In genomic region chr3:112360574-112360973, GRCh38 we compare ENCODE assay signal across 21 cellular contexts. TPM values are rescaled to one million over a fixed set of nuclear protein-coding genes. Genes with fewer than 3 reads are reported as not detected.
DNase-seq lines count a peak whose midpoint lies in the region; ATAC-seq and TF ChIP-seq lines count a peak whose summit lies in the region.
"Had no signal": no experiment of that assay in that cellular context is flagged by ENCODE, and none has a peak within 500 bp of the region (broad histone marks: within the 10 kb centered on the region; RNA-seq: fewer than 3 reads in every experiment).

No MANE protein-coding gene starts in this region.

- H3K27ac Mint-ChIP-seq in progenitor cell of endocrine pancreas: peak overlapping the region; percentile 38
- H3K27ac Mint-ChIP-seq in activated naive CD4-positive, alpha-beta T cell treated with anti-CD3 and anti-CD28 coated beads, Interleukin-2, amount 10 ng/mL, durations not matched to agents 7 days and 5 days: no peak overlapping the region
- H3K27ac Mint-ChIP-seq in activated T-helper 2 cell treated with anti-CD3 and anti-CD28 coated beads, Interferon-gamma antibody, Interleukin-2, Interleukin-4, amounts not matched to agents 10 μg/mL and 5 μg/mL and 100 μg/mL, durations not matched to agents 14 hours and 24 hours and 36 hours: no peak overlapping the region
- H3K27ac Mint-ChIP-seq: activated CD4-positive, alpha-beta T cell treated with anti-CD3 and anti-CD28 coated beads for 36 hours had no signal

- peak in 1 of 2 donors; percentile 42 for TF ChIP-seq POLR2A in heart left ventricle (IDR thresholded peaks at IDR 0.05)

- H3K4me3 Mint-ChIP-seq in progenitor cell of endocrine pancreas (ENCODE audit: low read depth): no peak overlapping the region
- no peak overlapping the region for H3K4me3 Mint-ChIP-seq in activated naive CD4-positive, alpha-beta T cell treated with anti-CD3 and anti-CD28 coated beads, Interleukin-2, amount 10 ng/mL, durations not matched to agents 7 days and 5 days
- no peak overlapping the region for H3K4me3 Mint-ChIP-seq in activated T-helper 2 cell treated with anti-CD3 and anti-CD28 coated beads, Interferon-gamma antibody, Interleukin-2, Interleukin-4, amounts not matched to agents 10 μg/mL and 5 μg/mL and 100 μg/mL, durations not matched to agents 14 hours and 24 hours and 36 hours (ENCODE audit: low read depth)
- H3K4me3 Mint-ChIP-seq: activated CD4-positive, alpha-beta T cell treated with anti-CD3 and anti-CD28 coated beads for 36 hours had no signal

- H3K4me1 ChIP-seq in heart left ventricle (peaks cover 0 to 32% (median 4%) of the 10 kb centered on the region in 12 donors), heart right ventricle (peaks cover 0 to 26% (median 11%) of the 10 kb centered on the region in 9 donors)
- H3K4me1 ChIP-seq: adrenal gland had no signal

- TF ChIP-seq CTCF in heart left ventricle (IDR thresholded peaks at IDR 0.05) (no peak), heart right ventricle (IDR thresholded peaks at IDR 0.05) (no peak), progenitor cell of endocrine pancreas (IDR thresholded peaks at IDR 0.05; ENCODE audit: unreplicated experiment) (no peak)

- H3K27ac ChIP-seq in heart left ventricle (peak overlapping the region; percentile 19 to 90 (median 84)), heart right ventricle (peak overlapping the region; percentile 38 to 92 (median 78))
- H3K27ac ChIP-seq: adrenal gland, C4-2B had no signal

- peak; percentile 29 to 64 (median 54) for ATAC-seq in heart left ventricle
- peak in 5 of 8 donors; percentile 48 to 69 (median 62) for ATAC-seq in heart right ventricle
- ATAC-seq: activated CD4-positive, alpha-beta T cell treated with anti-CD3 and anti-CD28 coated beads for 36 hours; GM12878; Panc1; SK-N-SH treated with all-trans-retinoic acid at 6 μM for 48 hours had no signal

- H3K27me3 Mint-ChIP-seq in progenitor cell of endocrine pancreas: no peaks in the 10 kb centered on the region
- H3K27me3 Mint-ChIP-seq in activated naive CD4-positive, alpha-beta T cell treated with anti-CD3 and anti-CD28 coated beads, Interleukin-2, amount 10 ng/mL, durations not matched to agents 7 days and 5 days: no peaks in the 10 kb centered on the region
- H3K27me3 Mint-ChIP-seq in activated T-helper 2 cell treated with anti-CD3 and anti-CD28 coated beads, Interferon-gamma antibody, Interleukin-2, Interleukin-4, amounts not matched to agents 10 μg/mL and 5 μg/mL and 100 μg/mL, durations not matched to agents 14 hours and 24 hours and 36 hours (ENCODE audit: low read depth): no peaks in the 10 kb centered on the region
- H3K27me3 Mint-ChIP-seq: activated CD4-positive, alpha-beta T cell treated with anti-CD3 and anti-CD28 coated beads for 36 hours had no signal

- DNase-seq in heart left ventricle: no peak
- DNase-seq in cardiac septum (ENCODE audit: low spot score): no peak
- DNase-seq in heart right ventricle: no peak
- no peak for DNase-seq in progenitor cell of endocrine pancreas (ENCODE audit: low spot score, unreplicated experiment)
- DNase-seq in SW480 (ENCODE audit: low spot score): no peak
- DNase-seq in KG1 (lab: John Stamatoyannopoulos, UW): no peak
- DNase-seq in activated naive CD4-positive, alpha-beta T cell treated with anti-CD3 and anti-CD28 coated beads, Interleukin-2, amount 10 ng/mL, durations not matched to agents 7 days and 5 days: no peak
- DNase-seq in activated T-helper 2 cell treated with anti-CD3 and anti-CD28 coated beads, Interferon-gamma antibody, Interleukin-2, Interleukin-4, amounts not matched to agents 10 μg/mL and 5 μg/mL and 100 μg/mL, durations not matched to agents 14 hours and 24 hours and 36 hours (ENCODE audit: low spot score): no peak
- DNase-seq: activated CD4-positive, alpha-beta T cell treated with anti-CD3 and anti-CD28 coated beads for 36 hours; activated effector memory CD4-positive, alpha-beta T cell treated with anti-CD3 and anti-CD28 coated beads, Interleukin-2, amount 50 U/mL, for 16 hours; adrenal gland; GDM1; NCI-H1436; occipital lobe; small intestine; stimulated activated CD4-positive, alpha-beta T cell treated with anti-CD3 and anti-CD28 coated beads, Interleukin-4, amount 100 ng/mL, for 24 hours; substantia nigra had no signal

- H3K9me3 ChIP-seq in heart left ventricle (no peaks in the 10 kb centered on the region), heart right ventricle (no peaks in the 10 kb centered on the region)
- H3K9me3 ChIP-seq: adrenal gland had no signal

- CTCF ChIA-PET in activated naive CD4-positive, alpha-beta T cell treated with anti-CD3 and anti-CD28 coated beads, Interleukin-2, amount 10 ng/mL, durations not matched to agents 7 days and 5 days (lab: Charles Lee): interaction anchor here (0.6 kb wide), 1 partner anchor 527 kb away, joined by 5 read pairs; no protein-coding TSS in a partner anchor

- H3K4me1 Mint-ChIP-seq in progenitor cell of endocrine pancreas (ENCODE audit: low read depth): peaks cover 17% of the 10 kb centered on the region
- H3K4me1 Mint-ChIP-seq in activated naive CD4-positive, alpha-beta T cell treated with anti-CD3 and anti-CD28 coated beads, Interleukin-2, amount 10 ng/mL, durations not matched to agents 7 days and 5 days: peaks cover 64% of the 10 kb centered on the region
- H3K4me1 Mint-ChIP-seq in activated T-helper 2 cell treated with anti-CD3 and anti-CD28 coated beads, Interferon-gamma antibody, Interleukin-2, Interleukin-4, amounts not matched to agents 10 μg/mL and 5 μg/mL and 100 μg/mL, durations not matched to agents 14 hours and 24 hours and 36 hours (ENCODE audit: low read depth): peaks cover 54% of the 10 kb centered on the region

- H3K36me3 ChIP-seq in heart left ventricle: peaks cover 0 to 5% (median 0%) of the 10 kb centered on the region in 9 donors
- no peaks in the 10 kb centered on the region for H3K36me3 ChIP-seq in heart right ventricle
- H3K36me3 ChIP-seq: adrenal gland had no signal

- no peaks in the 10 kb centered on the region for H3K27me3 ChIP-seq in heart left ventricle
- H3K27me3 ChIP-seq in heart right ventricle: no peaks in the 10 kb centered on the region
- H3K27me3 ChIP-seq: adrenal gland had no signal

- intact Hi-C loops in heart left ventricle (cut with DNase I): no loop called here
- intact Hi-C loops in cardiac septum (cut with DNase I): no loop called here
- intact Hi-C loops in heart right ventricle (cut with DNase I): loop anchor here in 1 of 10 donors (5.0 kb wide), 1 partner anchor 37 kb away; no protein-coding TSS in a partner anchor
- intact Hi-C loops in activated T-helper 2 cell treated with anti-CD3 and anti-CD28 coated beads, Interferon-gamma antibody, Interleukin-2, Interleukin-4, amounts not matched to agents 10 μg/mL and 5 μg/mL and 100 μg/mL, durations not matched to agents 14 hours and 24 hours and 36 hours (cut with micrococcal nuclease): no loop called here

- peaks cover 36% of the 10 kb centered on the region for H3K36me3 Mint-ChIP-seq in progenitor cell of endocrine pancreas (ENCODE audit: insufficient read depth)
- peaks cover 32% of the 10 kb centered on the region for H3K36me3 Mint-ChIP-seq in activated naive CD4-positive, alpha-beta T cell treated with anti-CD3 and anti-CD28 coated beads, Interleukin-2, amount 10 ng/mL, durations not matched to agents 7 days and 5 days
- peaks cover 74% of the 10 kb centered on the region for H3K36me3 Mint-ChIP-seq in activated T-helper 2 cell treated with anti-CD3 and anti-CD28 coated beads, Interferon-gamma antibody, Interleukin-2, Interleukin-4, amounts not matched to agents 10 μg/mL and 5 μg/mL and 100 μg/mL, durations not matched to agents 14 hours and 24 hours and 36 hours (ENCODE audit: low read depth)

- peak overlapping the region; percentile 0 to 59 (median 48) for H3K4me3 ChIP-seq in heart left ventricle
- H3K4me3 ChIP-seq in heart right ventricle: peak overlapping the region in 9 of 10 donors; percentile 22 to 54 (median 44)
- H3K4me3 ChIP-seq: adrenal gland, GM12878 had no signal

- H3K9me3 Mint-ChIP-seq in progenitor cell of endocrine pancreas (ENCODE audit: low read depth): no peaks in the 10 kb centered on the region
- H3K9me3 Mint-ChIP-seq in activated naive CD4-positive, alpha-beta T cell treated with anti-CD3 and anti-CD28 coated beads, Interleukin-2, amount 10 ng/mL, durations not matched to agents 7 days and 5 days: no peaks in the 10 kb centered on the region
- H3K9me3 Mint-ChIP-seq in activated T-helper 2 cell treated with anti-CD3 and anti-CD28 coated beads, Interferon-gamma antibody, Interleukin-2, Interleukin-4, amounts not matched to agents 10 μg/mL and 5 μg/mL and 100 μg/mL, durations not matched to agents 14 hours and 24 hours and 36 hours: no peaks in the 10 kb centered on the region

- WGBS in heart left ventricle, 4 donors: 42 to 54% (median 47%) methylated on average over 2 of the region's 2 CpGs
- WGBS in heart right ventricle, 2 donors: 50 to 63% methylated on average over 2 of the region's 2 CpGs

RNA-seq across cellular contexts. Expression of gene CD200, which starts 27.6 kb away (rescaled TPM):
- total RNA-seq in heart left ventricle: 10 to 100 TPM in 1 of 9 donors, 1 to 10 TPM in 3, under 1 TPM in 5; 0.26 to 23.9 (median 0.81) TPM
- under 1 TPM; 0.38 to 0.94 TPM for polyA plus RNA-seq in heart left ventricle
- 1.4 TPM for total RNA-seq in cardiac septum
- total RNA-seq in heart right ventricle: 1 to 10 TPM in 6 of 10 donors, under 1 TPM in 4; 0.82 to 3.3 (median 1.5) TPM
- 1 to 10 TPM in 1 of 2 donors, under 1 TPM in 1; 0.44 to 1.3 TPM for polyA plus RNA-seq in heart right ventricle
- 37.4 and 42.1 TPM in 2 replicates for total RNA-seq in progenitor cell of endocrine pancreas
- total RNA-seq in activated T-helper 2 cell treated with anti-CD3 and anti-CD28 coated beads, Interferon-gamma antibody, Interleukin-2, Interleukin-4, amounts not matched to agents 10 μg/mL and 5 μg/mL and 100 μg/mL, durations not matched to agents 14 hours and 24 hours and 36 hours: 60.3 and 63.3 TPM in 2 replicates
